23 cellular contexts compared by ENCODE assay signal in genomic region chr7:132221356-132221755, GRCh38.
"Had no signal": no experiment of that assay in that cellular context is flagged by ENCODE, and none has a peak within 500 bp of the region (broad histone marks: within the 10 kb centered on the region; RNA-seq: fewer than 3 reads in every experiment).

No MANE protein-coding gene starts in this region.

- DNase-seq: activated CD4-positive, alpha-beta T cell treated with anti-CD3 and anti-CD28 coated beads, Interleukin-2, amount 10 ng/mL, durations not matched to agents 7 days and 5 days; activated CD4-positive, CD25-positive, alpha-beta regulatory T cell treated with anti-CD3 and anti-CD28 coated beads, Interleukin-2, amount 50 U/mL, for 72 hours; activated CD8-positive, alpha-beta memory T cell treated with anti-CD3 and anti-CD28 coated beads, Interleukin-2, amount 10 ng/mL, durations not matched to agents 7 days and 5 days; activated CD8-positive, alpha-beta T cell treated with anti-CD3 and anti-CD28 coated beads for 36 hours; activated gamma-delta T cell treated with Interleukin-2 at 50 U/mL for 16 hours; activated T-cell treated with anti-CD3 and anti-CD28 coated beads for 4 hours; aorta; kidney; stimulated activated CD4-positive, alpha-beta T cell treated with anti-CD3 and anti-CD28 coated beads, Interleukin-12 subunit alpha, Interleukin-12 subunit beta, amount 100 ng/mL, for 4 hours; substantia nigra; T-helper 1 cell; tibial artery; WERI-Rb-1 had no signal

- ATAC-seq: activated CD8-positive, alpha-beta memory T cell treated with anti-CD3 and anti-CD28 coated beads, Interleukin-2, amount 10 ng/mL, durations not matched to agents 7 days and 5 days; activated CD8-positive, alpha-beta T cell treated with anti-CD3 and anti-CD28 coated beads for 36 hours; activated naive CD4-positive, alpha-beta T cell treated with anti-CD3 and anti-CD28 coated beads, Interleukin-2, amount 50 U/mL, for 72 hours; left lobe of liver; natural killer cell treated with Interleukin-12 subunit alpha and Interleukin-12 subunit beta and Interleukin-15 and Interleukin-18, amount 100 ng/mL, for 72 hours had no signal

- H3K27ac ChIP-seq: prostate gland, tibial artery, WERI-Rb-1 had no signal

- H3K4me1 Mint-ChIP-seq: activated CD4-positive, alpha-beta T cell treated with anti-CD3 and anti-CD28 coated beads, Interleukin-2, amount 10 ng/mL, durations not matched to agents 7 days and 5 days; activated CD8-positive, alpha-beta memory T cell treated with anti-CD3 and anti-CD28 coated beads, Interleukin-2, amount 10 ng/mL, durations not matched to agents 7 days and 5 days; central memory CD8-positive, alpha-beta T cell had no signal

- H3K4me3 ChIP-seq: lung, prostate gland, tibial artery had no signal

- H3K9me3 ChIP-seq: prostate gland, tibial artery had no signal

- H3K36me3 ChIP-seq: prostate gland, tibial artery, WERI-Rb-1 had no signal

- H3K4me3 Mint-ChIP-seq: activated CD4-positive, alpha-beta T cell treated with anti-CD3 and anti-CD28 coated beads, Interleukin-2, amount 10 ng/mL, durations not matched to agents 7 days and 5 days; activated CD8-positive, alpha-beta memory T cell treated with anti-CD3 and anti-CD28 coated beads, Interleukin-2, amount 10 ng/mL, durations not matched to agents 7 days and 5 days; activated CD8-positive, alpha-beta T cell treated with anti-CD3 and anti-CD28 coated beads for 36 hours; activated T-helper 1 cell treated with anti-CD3 and anti-CD28 coated beads, Interleukin-12 subunit alpha, Interleukin-12 subunit beta, Interleukin-2, Interleukin-4 antibody, amounts not matched to agents 30 ng/mL and 10 ng/mL and 1 ng/mL, durations not matched to agents 14 hours and 24 hours and 36 hours; brain; central memory CD8-positive, alpha-beta T cell; mesothelial cell of epicardium; natural killer cell treated with Interleukin-12 subunit alpha and Interleukin-12 subunit beta and Interleukin-15 and Interleukin-18, amount 100 ng/mL, for 72 hours; stimulated activated naive CD8-positive, alpha-beta T cell treated with anti-CD3 and anti-CD28 coated beads, Interleukin-15, Interleukin-2, amounts not matched to agents 100 ng/mL and 50 ng/mL, for 24 hours had no signal

- H3K27me3 Mint-ChIP-seq: activated CD8-positive, alpha-beta memory T cell treated with anti-CD3 and anti-CD28 coated beads, Interleukin-2, amount 10 ng/mL, durations not matched to agents 7 days and 5 days; activated CD8-positive, alpha-beta T cell treated with anti-CD3 and anti-CD28 coated beads for 36 hours; natural killer cell treated with Interleukin-12 subunit alpha and Interleukin-12 subunit beta and Interleukin-15 and Interleukin-18, amount 100 ng/mL, for 72 hours; stimulated activated naive CD8-positive, alpha-beta T cell treated with anti-CD3 and anti-CD28 coated beads, Interleukin-15, Interleukin-2, amounts not matched to agents 100 ng/mL and 50 ng/mL, for 24 hours had no signal

- H3K36me3 Mint-ChIP-seq: activated CD8-positive, alpha-beta memory T cell treated with anti-CD3 and anti-CD28 coated beads, Interleukin-2, amount 10 ng/mL, durations not matched to agents 7 days and 5 days; activated naive CD4-positive, alpha-beta T cell treated with anti-CD3 and anti-CD28 coated beads, Interleukin-2, amount 50 U/mL, for 72 hours; mesothelial cell of epicardium; natural killer cell treated with Interleukin-12 subunit alpha and Interleukin-12 subunit beta and Interleukin-15 and Interleukin-18, amount 100 ng/mL, for 72 hours had no signal

- H3K9me3 Mint-ChIP-seq: activated CD4-positive, alpha-beta T cell treated with anti-CD3 and anti-CD28 coated beads, Interleukin-2, amount 10 ng/mL, durations not matched to agents 7 days and 5 days; activated CD8-positive, alpha-beta T cell treated with anti-CD3 and anti-CD28 coated beads for 36 hours; activated naive CD4-positive, alpha-beta T cell treated with anti-CD3 and anti-CD28 coated beads, Interleukin-2, amount 50 U/mL, for 72 hours; activated T-helper 1 cell treated with anti-CD3 and anti-CD28 coated beads, Interleukin-12 subunit alpha, Interleukin-12 subunit beta, Interleukin-2, Interleukin-4 antibody, amounts not matched to agents 30 ng/mL and 10 ng/mL and 1 ng/mL, durations not matched to agents 14 hours and 24 hours and 36 hours; central memory CD8-positive, alpha-beta T cell; mesothelial cell of epicardium; natural killer cell treated with Interleukin-12 subunit alpha and Interleukin-12 subunit beta and Interleukin-15 and Interleukin-18, amount 100 ng/mL, for 72 hours; stimulated activated naive CD8-positive, alpha-beta T cell treated with anti-CD3 and anti-CD28 coated beads, Interleukin-15, Interleukin-2, amounts not matched to agents 100 ng/mL and 50 ng/mL, for 24 hours had no signal

- H3K27me3 ChIP-seq: tibial artery had no signal

- H3K4me1 ChIP-seq: tibial artery had no signal

- H3K27ac Mint-ChIP-seq: activated CD4-positive, alpha-beta T cell treated with anti-CD3 and anti-CD28 coated beads, Interleukin-2, amount 10 ng/mL, durations not matched to agents 7 days and 5 days; activated CD8-positive, alpha-beta memory T cell treated with anti-CD3 and anti-CD28 coated beads, Interleukin-2, amount 10 ng/mL, durations not matched to agents 7 days and 5 days; activated CD8-positive, alpha-beta T cell treated with anti-CD3 and anti-CD28 coated beads for 36 hours; activated naive CD4-positive, alpha-beta T cell treated with anti-CD3 and anti-CD28 coated beads, Interleukin-2, amount 50 U/mL, for 72 hours; activated T-helper 1 cell treated with anti-CD3 and anti-CD28 coated beads, Interleukin-12 subunit alpha, Interleukin-12 subunit beta, Interleukin-2, Interleukin-4 antibody, amounts not matched to agents 30 ng/mL and 10 ng/mL and 1 ng/mL, durations not matched to agents 14 hours and 24 hours and 36 hours; brain; mesothelial cell of epicardium; natural killer cell treated with Interleukin-12 subunit alpha and Interleukin-12 subunit beta and Interleukin-15 and Interleukin-18, amount 100 ng/mL, for 72 hours; stimulated activated naive CD8-positive, alpha-beta T cell treated with anti-CD3 and anti-CD28 coated beads, Interleukin-15, Interleukin-2, amounts not matched to agents 100 ng/mL and 50 ng/mL, for 24 hours had no signal
